In genomic region chr11:6746086-6746618, GRCh38 we compare ENCODE assay signal across 11 cellular contexts. TPM values are rescaled to one million over a fixed set of nuclear protein-coding genes. Genes with fewer than 3 reads are reported as not detected.
DNase-seq lines count a peak whose midpoint lies in the region; ATAC-seq and TF ChIP-seq lines count a peak whose summit lies in the region.
"Had no signal": no experiment of that assay in that cellular context is flagged by ENCODE, and none has a peak within 500 bp of the region (broad histone marks: within the 10 kb centered on the region; RNA-seq: fewer than 3 reads in every experiment).

No MANE protein-coding gene starts in this region.

- no peak for TF ChIP-seq CTCF in breast epithelium (IDR thresholded peaks at IDR 0.05)
- TF ChIP-seq CTCF in mammary epithelial cell (conservative IDR thresholded peaks at IDR 0.05 in 1 of 2, IDR thresholded peaks at IDR 0.05 in 1 of 2; ENCODE audit: extremely low read depth in 1 of 2, insufficient read depth in 1 of 2, low read depth in 1 of 2, low read length in 2 of 2), result no peak

- 68% methylated on average over 5 of the region's 5 CpGs for WGBS in mammary epithelial cell (ENCODE audit: low coverage, missing lambda C conversion rate)

- TF ChIP-seq POLR2A in breast epithelium (IDR thresholded peaks at IDR 0.05), result no peak

- DNase-seq in breast epithelium (ENCODE audit: low spot score in 2 of 2), result no peak
- DNase-seq in mammary epithelial cell, result no peak
- DNase-seq in activated CD8-positive, alpha-beta memory T cell treated with anti-CD3 and anti-CD28 coated beads for 24 hours, result peak; percentile 71
- DNase-seq in left lobe of liver (ENCODE audit: low spot score), result no peak
- no peak for DNase-seq in NCI-H2227 treated with DMSO at 0.1 percent for 48 hours (lab: John Stamatoyannopoulos, UW)
- DNase-seq in NCI-H2107 treated with DMSO at 0.1 percent for 48 hours (lab: John Stamatoyannopoulos, UW; ENCODE audit: unreplicated experiment), result no peak
- no peak for DNase-seq in amniotic stem cell (lab: John Stamatoyannopoulos, UW)

- CTCF ChIA-PET in mammary epithelial cell (lab: Charles Lee; ENCODE audit: low non-redundant PET), result no interaction called here

- no peaks in the 10 kb centered on the region for H3K79me2 ChIP-seq in mammary epithelial cell (ENCODE audit: insufficient read depth, low read length)

- H3K27ac ChIP-seq in breast epithelium (peak overlapping the region; percentile 40 to 52), mammary epithelial cell (ENCODE audit: insufficient read depth, low read depth, low read length) (no peak overlapping the region)

- no peak overlapping the region for H2AFZ ChIP-seq in mammary epithelial cell (ENCODE audit: low read depth, low read length)

- BruUV-seq in mammary epithelial cell (replicated peaks; lab: Mats Ljungman, UMichigan), result no TSS peak

- no peaks in the 10 kb centered on the region for H3K27me3 ChIP-seq in breast epithelium
- no peaks in the 10 kb centered on the region for H3K27me3 ChIP-seq in mammary epithelial cell (ENCODE audit: insufficient read depth, low read length)

- no peak overlapping the region for H3K4me2 ChIP-seq in mammary epithelial cell (ENCODE audit: insufficient read depth, low read depth, low read length)

- H3K4me1 ChIP-seq in breast epithelium (no peaks in the 10 kb centered on the region), mammary epithelial cell (ENCODE audit: insufficient read depth, low read length) (no peaks in the 10 kb centered on the region)

- ATAC-seq in HG03159 (IDR thresholded peaks at IDR 0.05; ENCODE audit: unreplicated experiment) (peak; percentile 80), left lobe of liver (peak; percentile 63)

- H3K9ac ChIP-seq in mammary epithelial cell (ENCODE audit: insufficient read depth, low read length), result no peak overlapping the region

- H3K4me3 ChIP-seq in breast epithelium (peak overlapping the region; percentile 10 to 49 (median 29)), mammary epithelial cell (replicated peaks in 1 of 3; ENCODE audit: insufficient read depth in 1 of 3, low read depth in 2 of 3, low read length in 3 of 3) (no peak overlapping the region)

- intact Hi-C loops in breast epithelium (cut with DNase I; ENCODE audit: low total_unique reads), result no loop called here
- intact Hi-C loops in mammary epithelial cell (cut with micrococcal nuclease), result no loop called here

- in situ Hi-C loops in mammary epithelial cell (cut with MboI; ENCODE audit: low sequenced_read_pairs in 2 of 2), result no loop called here

- H3K36me3 ChIP-seq in breast epithelium, result no peaks in the 10 kb centered on the region
- H3K36me3 ChIP-seq in mammary epithelial cell (ENCODE audit: insufficient read depth, low read length), result no peaks in the 10 kb centered on the region

- dilution Hi-C loops in mammary epithelial cell (cut with HindIII; ENCODE audit: low sequenced_read_pairs), result no loop called here

- H3K9me3 ChIP-seq in breast epithelium (no peaks in the 10 kb centered on the region), mammary epithelial cell (replicated peaks; ENCODE audit: insufficient read depth, low read length) (no peaks in the 10 kb centered on the region)

- no peaks in the 10 kb centered on the region for H4K20me1 ChIP-seq in mammary epithelial cell (ENCODE audit: insufficient read depth, low read length)

RNA-seq across cellular contexts. Expression of gene OR2AG2, which starts 25.6 kb away (rescaled TPM):
- 1 to 10 TPM in 1 of 3 donors, under 1 TPM in 1, not detected in 1; 0.44 to 3.6 TPM for total RNA-seq in breast epithelium
- total RNA-seq in mammary epithelial cell, result 1 to 10 TPM in 1 of 2 donors, under 1 TPM in 1; 0.80 to 1.0 TPM
- 0.31 TPM for polyA plus RNA-seq in mammary epithelial cell
- not detected for polyA minus RNA-seq in mammary epithelial cell
- not detected for total RNA-seq in left lobe of liver

RNA-seq across cellular contexts. Expression of gene OR2AG1, which starts 36.7 kb away (rescaled TPM):
- total RNA-seq in breast epithelium, result not detected
- not detected for total RNA-seq in mammary epithelial cell
- not detected for polyA plus RNA-seq in mammary epithelial cell
- polyA minus RNA-seq in mammary epithelial cell, result not detected
- not detected for total RNA-seq in left lobe of liver
- total RNA-seq: activated CD8-positive, alpha-beta memory T cell treated with anti-CD3 and anti-CD28 coated beads for 36 hours; renal cortical epithelial cell had no signal
- polyA plus RNA-seq: AG04450 had no signal

RNA-seq across cellular contexts. Expression of gene OR6A2, which starts 53.3 kb away (rescaled TPM):
- total RNA-seq in breast epithelium (1 to 10 TPM in 1 of 3 donors, under 1 TPM in 2; 0.16 to 1.2 (median 0.33) TPM), mammary epithelial cell (under 1 TPM; 0.68 to 0.83 TPM), left lobe of liver (not detected)
- not detected for polyA plus RNA-seq in mammary epithelial cell
- polyA minus RNA-seq in mammary epithelial cell, result not detected

Comparison
In these comparisons a context has a peak if more than half of its experiments do, and no peak if none do; other contexts are left out.
1. H3K4me3 ChIP-seq: peak in breast epithelium (3 of 3); none in mammary epithelial cell (0 of 3).